8 cellular contexts compared by ENCODE assay signal in the genomic region with DNA sequence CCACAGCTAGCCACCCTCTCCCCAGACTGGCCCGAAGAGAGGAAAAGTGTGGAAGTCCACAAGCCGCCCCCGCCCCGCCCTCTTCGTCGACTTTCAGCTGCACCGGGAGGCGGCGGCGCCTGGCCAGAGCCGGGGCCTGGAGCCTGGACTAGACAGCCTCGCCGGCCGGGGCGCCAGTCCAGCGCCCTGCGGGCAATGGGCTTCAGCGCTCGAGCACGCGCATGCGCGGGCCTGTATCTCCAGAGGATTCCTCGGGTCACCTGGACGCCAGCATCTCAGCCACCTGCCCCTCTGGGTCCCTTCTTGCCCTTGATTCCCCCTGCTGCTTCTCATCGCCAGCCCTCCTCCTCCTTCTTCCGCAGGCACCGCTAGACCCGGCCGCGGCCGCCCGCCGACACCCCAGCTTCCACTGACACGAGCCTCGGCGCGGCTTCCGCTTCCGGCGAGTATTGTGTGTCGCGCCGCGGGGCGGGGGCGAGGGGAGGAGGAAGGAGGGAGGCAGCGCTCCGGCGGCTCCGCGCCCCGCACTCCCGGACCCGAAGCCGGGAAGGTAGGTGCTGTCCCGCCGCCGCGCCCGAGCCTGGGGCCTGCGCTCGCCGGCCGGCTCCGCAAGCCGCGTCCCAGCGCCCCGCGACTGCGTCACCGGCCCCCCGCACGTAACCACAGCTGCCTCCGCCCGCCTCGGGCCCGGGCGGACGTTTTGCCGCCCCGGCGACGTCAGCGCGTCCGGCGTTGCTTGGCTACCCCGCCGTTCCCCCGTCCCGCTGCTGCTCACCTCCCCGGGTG. TPM values are rescaled to one million over a fixed set of nuclear protein-coding genes. Genes with fewer than 3 reads are reported as not detected.
DNase-seq lines count a peak whose midpoint lies in the region; ATAC-seq and TF ChIP-seq lines count a peak whose summit lies in the region.

A gene (plus strand): TSS at position 482 of the 786 bp plus-strand sequence. CDS start 2,391 bp downstream, outside the sequence.

- peaks cover 13% of the 10 kb centered on the region for H3K36me3 Mint-ChIP-seq in T-helper 17 cell (ENCODE audit: low read depth)

- H3K36me3 ChIP-seq in prostate gland: no peaks in the 10 kb centered on the region

- H3K9me3 ChIP-seq in T-helper 17 cell (ENCODE audit: control insufficient read depth, low read length, poor library complexity, severe bottlenecking) (no peaks in the 10 kb centered on the region), prostate gland (no peaks in the 10 kb centered on the region)

- H3K27ac Mint-ChIP-seq in T-helper 17 cell: peak within 1 kb of the TSS; percentile 98

- H3K27me3 Mint-ChIP-seq in T-helper 17 cell: no peaks in the 10 kb centered on the region

- peak within 1 kb of the TSS; percentile 96 for H3K4me3 Mint-ChIP-seq in T-helper 17 cell

- H3K27ac ChIP-seq in prostate gland: peak within 1 kb of the TSS; percentile 94 to 95

- WGBS in prostate gland: under 1% methylated on average over 68 of the region's 94 CpGs

- intact Hi-C loops in left cardiac atrium (cut with DNase I) (loop anchor here in 1 of 2 donors (10.0 kb wide), 1 partner anchor 112 kb away; a partner anchor contains a TSS), prostate gland (cut with DNase I) (loop anchor here (5.0 kb wide), 1 partner anchor 114 kb away; a partner anchor contains a TSS)

- H3K4me3 ChIP-seq in prostate gland: peak within 1 kb of the TSS; percentile 65 to 82

- peak; percentile 83 for DNase-seq in NCI-H146 treated with DMSO at 0.1 percent for 48 hours (lab: John Stamatoyannopoulos, UW; ENCODE audit: unreplicated experiment)
- peak; percentile 83 to 85 (median 83) for DNase-seq in T-helper 17 cell
- DNase-seq in amniotic stem cell (lab: John Stamatoyannopoulos, UW): peak; percentile 79
- peak; percentile 92 for DNase-seq in left cardiac atrium
- DNase-seq in prostate gland (ENCODE audit: low spot score): peak; percentile 83
- peak; percentile 85 for DNase-seq in ureter (ENCODE audit: low spot score)

- H3K4me1 Mint-ChIP-seq in T-helper 17 cell: peaks cover 44% of the 10 kb centered on the region

- no peaks in the 10 kb centered on the region for H3K27me3 ChIP-seq in prostate gland (replicated peaks; ENCODE audit: insufficient read depth)

- peak in 2 of 4 experiments; percentile 32 to 41 for TF ChIP-seq CTCF in prostate gland (IDR thresholded peaks at IDR 0.05)

- ATAC-seq in HG02870 (IDR thresholded peaks at IDR 0.05; ENCODE audit: unreplicated experiment): peak; percentile 65
- ATAC-seq in T-helper 17 cell: peak; percentile 71
- ATAC-seq in left cardiac atrium: peak; percentile 89 to 90

- peak; percentile 76 for TF ChIP-seq POLR2A in GM15510 (IDR thresholded peaks at IDR 0.05; ENCODE audit: borderline replicate concordance, extremely low read depth, insufficient read length)
- peak; percentile 65 for TF ChIP-seq POLR2A in prostate gland (IDR thresholded peaks at IDR 0.05)

- no peaks in the 10 kb centered on the region for H3K4me1 ChIP-seq in prostate gland (replicated peaks)

RNA-seq across cellular contexts. Expression of the gene that starts here (rescaled TPM):
- total RNA-seq in T-helper 17 cell (10 to 100 TPM; 41.4 to 47.3 TPM), left cardiac atrium (10 to 100 TPM in 1 of 2 donors, 1 to 10 TPM in 1; 9.5 to 11.2 TPM), prostate gland (10 to 100 TPM; 15.2 to 27.7 TPM), ureter (13.8 TPM)

Comparison
In these comparisons a context has a peak if more than half of its experiments do, and no peak if none do; other contexts are left out.
1. Peak in every context shown above with its lines: DNase-seq, ATAC-seq, H3K4me3 ChIP-seq and H3K27ac ChIP-seq.